Comparison of ENCODE assay signal across 6 cellular contexts in the genomic region with DNA sequence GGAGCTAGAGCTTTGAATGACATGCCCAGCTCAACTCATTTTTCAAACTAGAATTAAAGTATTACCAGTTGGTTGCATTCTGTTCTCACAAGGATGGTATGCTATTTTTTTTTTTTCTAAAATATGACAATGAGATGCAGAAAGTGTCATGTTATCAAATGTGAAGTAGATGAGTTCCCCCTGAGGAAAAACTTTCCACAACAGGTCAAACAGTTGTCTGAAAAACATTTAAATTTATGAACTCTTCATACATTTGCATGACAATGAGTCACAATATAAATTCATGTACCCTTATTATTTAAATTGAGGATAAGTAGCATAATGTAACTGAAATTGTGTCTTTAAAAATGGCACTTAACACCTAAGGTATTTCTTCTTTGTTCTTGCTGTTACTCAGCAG.
"Had no signal": no experiment of that assay in that cellular context is flagged by ENCODE, and none has a peak within 500 bp of the region (broad histone marks: within the 10 kb centered on the region; RNA-seq: fewer than 3 reads in every experiment).

No MANE protein-coding gene starts in this region.

- H3K4me2 ChIP-seq: KMS-11 had no signal

- H3K4me3 ChIP-seq: K562 had no signal

- DNase-seq: IMR-90, KBM-7, KG1 had no signal

- H3K27ac ChIP-seq: HL-60, KMS-11 had no signal

- H3K9ac ChIP-seq: KMS-11 had no signal
